In the genomic region with DNA sequence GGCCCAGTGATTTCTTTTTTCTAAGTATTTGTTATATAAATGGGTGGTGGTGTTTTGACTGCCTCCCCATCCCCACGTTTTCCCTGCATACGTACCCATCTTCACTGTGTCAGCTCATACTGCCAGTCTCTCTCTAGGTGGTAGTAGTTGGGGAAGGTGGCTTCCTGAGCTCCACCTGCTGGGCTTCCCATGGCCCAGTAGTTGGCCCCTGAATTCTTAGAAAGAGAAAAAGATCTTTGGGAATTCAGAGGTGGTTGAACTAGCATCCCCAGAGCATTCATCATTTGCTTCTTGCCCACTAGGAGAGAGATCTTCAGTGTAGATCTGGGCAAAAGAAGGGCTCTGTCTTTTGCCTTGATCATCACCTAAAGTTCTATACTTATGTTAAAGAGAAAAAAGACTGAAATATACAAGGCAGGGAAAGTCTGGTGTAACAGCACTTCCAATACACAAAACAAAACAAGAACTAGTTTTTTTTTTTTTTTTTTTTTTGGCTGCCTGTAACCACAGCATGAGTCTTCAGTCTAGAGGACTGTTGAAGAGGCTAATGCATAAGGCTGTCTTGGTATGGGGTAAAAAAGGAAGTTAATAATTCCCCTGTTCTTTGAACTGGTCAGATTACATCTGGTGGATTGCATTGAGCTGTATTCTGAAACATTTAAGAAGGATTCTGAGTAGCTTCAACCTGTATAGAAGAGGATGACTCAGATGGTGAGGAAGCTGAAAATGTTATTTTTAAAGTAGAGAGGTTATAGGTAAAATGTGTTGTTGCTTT, we compare ENCODE assay signal across 8 cellular contexts.
DNase-seq lines count a peak whose midpoint lies in the region; ATAC-seq and TF ChIP-seq lines count a peak whose summit lies in the region.

No MANE protein-coding gene starts in this region.

- intact Hi-C loops in activated CD4-positive, alpha-beta T cell treated with anti-CD3 and anti-CD28 coated beads for 36 hours (cut with DNase I, micrococcal nuclease), result no loop called here

- H3K9me3 Mint-ChIP-seq in activated CD4-positive, alpha-beta T cell treated with anti-CD3 and anti-CD28 coated beads for 36 hours (ENCODE audit: low read depth), result no peaks in the 10 kb centered on the region
- H3K9me3 Mint-ChIP-seq in naive thymus-derived CD8-positive, alpha-beta T cell, result no peaks in the 10 kb centered on the region

- H3K4me3 Mint-ChIP-seq in activated CD4-positive, alpha-beta T cell treated with anti-CD3 and anti-CD28 coated beads for 36 hours, result no peak overlapping the region
- no peak overlapping the region for H3K4me3 Mint-ChIP-seq in naive thymus-derived CD8-positive, alpha-beta T cell

- H3K36me3 Mint-ChIP-seq in activated CD4-positive, alpha-beta T cell treated with anti-CD3 and anti-CD28 coated beads for 36 hours (ENCODE audit: low read depth), result no peaks in the 10 kb centered on the region
- peaks cover 0 to 8% (median 5%) of the 10 kb centered on the region in 3 donors for H3K36me3 Mint-ChIP-seq in naive thymus-derived CD8-positive, alpha-beta T cell

- POLR2A ChIA-PET in activated CD4-positive, alpha-beta T cell treated with anti-CD3 and anti-CD28 coated beads for 36 hours (lab: Charles Lee), result interaction anchor here (0.6 kb wide), 1 partner anchor 120 kb away, joined by 4 read pairs; no protein-coding TSS in a partner anchor
- POLR2A ChIA-PET in naive thymus-derived CD8-positive, alpha-beta T cell (lab: Charles Lee), result no interaction called here

- ATAC-seq in activated CD4-positive, alpha-beta T cell treated with anti-CD3 and anti-CD28 coated beads for 36 hours, result peak; percentile 80
- peak; percentile 95 for ATAC-seq in HG03039 (IDR thresholded peaks at IDR 0.05; ENCODE audit: unreplicated experiment)
- peak; percentile 49 for ATAC-seq in SK-N-SH treated with all-trans-retinoic acid at 6 μM for 48 hours
- peak; percentile 69 for ATAC-seq in stimulated activated naive CD8-positive, alpha-beta T cell treated with anti-CD3 and anti-CD28 coated beads, Interleukin-15, Interleukin-2, amounts not matched to agents 100 U/mL and 50 U/mL, for 24 hours
- ATAC-seq in naive thymus-derived CD8-positive, alpha-beta T cell, result no peak

- H3K27ac Mint-ChIP-seq in activated CD4-positive, alpha-beta T cell treated with anti-CD3 and anti-CD28 coated beads for 36 hours, result no peak overlapping the region
- peak overlapping the region in 2 of 10 donors; percentile 31 to 53 for H3K27ac Mint-ChIP-seq in naive thymus-derived CD8-positive, alpha-beta T cell

- CTCF ChIA-PET in activated CD4-positive, alpha-beta T cell treated with anti-CD3 and anti-CD28 coated beads for 36 hours (lab: Charles Lee), result interaction anchor here (1.0 kb wide), 1 partner anchor 177 kb away, joined by 3 read pairs; no protein-coding TSS in a partner anchor

- DNase-seq in activated CD4-positive, alpha-beta T cell treated with anti-CD3 and anti-CD28 coated beads for 36 hours, result no peak
- no peak for DNase-seq in activated CD4-positive, alpha-beta T cell treated with anti-CD3 and anti-CD28 coated beads, Interleukin-2, amount 50 U/mL, for 4 hours
- DNase-seq in stimulated activated naive CD8-positive, alpha-beta T cell treated with anti-CD3 and anti-CD28 coated beads, Interleukin-15, Interleukin-2, amounts not matched to agents 100 U/mL and 50 U/mL, for 24 hours, result no peak
- DNase-seq in naive thymus-derived CD8-positive, alpha-beta T cell, result no peak
- DNase-seq in NCI-H1048 (lab: John Stamatoyannopoulos, UW), result no peak
- DNase-seq in effector CD4-positive, alpha-beta T cell, result no peak

- H3K27me3 Mint-ChIP-seq in activated CD4-positive, alpha-beta T cell treated with anti-CD3 and anti-CD28 coated beads for 36 hours, result no peaks in the 10 kb centered on the region
- H3K27me3 Mint-ChIP-seq in naive thymus-derived CD8-positive, alpha-beta T cell, result no peaks in the 10 kb centered on the region

- H3K4me1 Mint-ChIP-seq in activated CD4-positive, alpha-beta T cell treated with anti-CD3 and anti-CD28 coated beads for 36 hours, result peaks cover 27% of the 10 kb centered on the region
- peaks cover 2 to 11% (median 5%) of the 10 kb centered on the region in 4 donors for H3K4me1 Mint-ChIP-seq in naive thymus-derived CD8-positive, alpha-beta T cell

TF ChIP-seq in SK-N-SH treated with all-trans-retinoic acid at 6 μM for 48 hours, 23 proteins besides CTCF, POLR2A, EP300 and RAD21:
- TF ChIP-seq ESRRG (CRISPR knock-in tag; IDR thresholded peaks at IDR 0.05), result no peak
- no peak for TF ChIP-seq RARB (CRISPR knock-in tag; IDR thresholded peaks at IDR 0.05)
- TF ChIP-seq ZNF70 (CRISPR knock-in tag; IDR thresholded peaks at IDR 0.05), result no peak
- TF ChIP-seq ISL1 (CRISPR knock-in tag; IDR thresholded peaks at IDR 0.05), result no peak
- no peak for TF ChIP-seq TCF4 (CRISPR knock-in tag; IDR thresholded peaks at IDR 0.05; ENCODE audit: borderline replicate concordance)
- TF ChIP-seq ZFP3 (CRISPR knock-in tag; IDR thresholded peaks at IDR 0.05), result no peak
- TF ChIP-seq GLIS3 (CRISPR knock-in tag; IDR thresholded peaks at IDR 0.05), result no peak
- no peak for TF ChIP-seq PPARA (CRISPR knock-in tag; IDR thresholded peaks at IDR 0.05; ENCODE audit: borderline replicate concordance)
- TF ChIP-seq POU6F1 (CRISPR knock-in tag; IDR thresholded peaks at IDR 0.05; ENCODE audit: borderline replicate concordance, low read depth), result no peak
- TF ChIP-seq ZFP30 (CRISPR knock-in tag; IDR thresholded peaks at IDR 0.05), result no peak
- TF ChIP-seq ZC3H10 (CRISPR knock-in tag; IDR thresholded peaks at IDR 0.05), result no peak
- TF ChIP-seq CSDC2 (CRISPR knock-in tag; IDR thresholded peaks at IDR 0.05), result no peak
- TF ChIP-seq CREB5 (CRISPR knock-in tag; IDR thresholded peaks at IDR 0.05; ENCODE audit: low read depth), result no peak
- TF ChIP-seq ARNTL (CRISPR knock-in tag; IDR thresholded peaks at IDR 0.05; ENCODE audit: borderline replicate concordance, low read depth), result no peak
- TF ChIP-seq SNAI2 (CRISPR knock-in tag; IDR thresholded peaks at IDR 0.05), result no peak

Comparison
In these comparisons a context has a peak if more than half of its experiments do, and no peak if none do; other contexts are left out.
1. ATAC-seq: peak in activated CD4-positive, alpha-beta T cell treated with anti-CD3 and anti-CD28 coated beads for 36 hours (single experiment), HG03039 (single experiment), SK-N-SH treated with all-trans-retinoic acid at 6 μM for 48 hours (single experiment) and stimulated activated naive CD8-positive, alpha-beta T cell treated with anti-CD3 and anti-CD28 coated beads, Interleukin-15, Interleukin-2, amounts not matched to agents 100 U/mL and 50 U/mL, for 24 hours (single experiment); none in naive thymus-derived CD8-positive, alpha-beta T cell (0 of 2).